In the genomic region with DNA sequence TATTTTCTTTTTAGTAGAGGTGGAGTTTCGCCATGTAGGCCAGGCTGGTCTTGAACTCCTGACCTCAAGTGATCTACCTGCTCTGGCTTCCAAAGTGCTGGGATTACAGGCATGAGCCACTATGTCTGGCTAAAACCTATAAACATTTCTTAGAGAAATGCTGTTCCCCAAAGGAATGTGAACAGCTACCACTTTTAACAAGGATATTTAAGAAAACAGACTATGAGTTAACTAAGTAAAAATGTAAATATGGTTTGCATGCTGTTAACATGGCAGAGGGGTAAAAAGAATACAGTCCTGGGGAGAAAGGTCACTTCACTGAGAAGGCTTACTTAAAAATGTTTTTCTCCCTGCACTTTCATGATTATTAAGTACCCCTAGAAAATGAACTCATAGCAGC, we compare ENCODE assay signal across 28 cellular contexts. TPM values are rescaled to one million over a fixed set of nuclear protein-coding genes. Genes with fewer than 3 reads are reported as not detected.
DNase-seq lines count a peak whose midpoint lies in the region; ATAC-seq and TF ChIP-seq lines count a peak whose summit lies in the region.
"Had no signal": no experiment of that assay in that cellular context is flagged by ENCODE, and none has a peak within 500 bp of the region (broad histone marks: within the 10 kb centered on the region; RNA-seq: fewer than 3 reads in every experiment).

No MANE protein-coding gene starts in this region.

- H3K9me3 ChIP-seq in MG63, result no peaks in the 10 kb centered on the region
- no peaks in the 10 kb centered on the region for H3K9me3 ChIP-seq in psoas muscle
- H3K9me3 ChIP-seq in CD4-positive, alpha-beta T cell (ENCODE audit: control insufficient read depth, low read length), result no peaks in the 10 kb centered on the region
- H3K9me3 ChIP-seq: body of pancreas, testis had no signal

- CTCF ChIA-PET in CD4-positive, alpha-beta T cell (lab: Charles Lee), result interaction anchor here (0.7 kb wide), 1 partner anchor 37 kb away, joined by 3 read pairs; no protein-coding TSS in a partner anchor

- no peaks in the 10 kb centered on the region for H3K9me3 Mint-ChIP-seq in CD4-positive, alpha-beta T cell
- H3K9me3 Mint-ChIP-seq: activated naive CD8-positive, alpha-beta T cell treated with anti-CD3 and anti-CD28 coated beads for 36 hours had no signal

- no peak overlapping the region for H3K27ac Mint-ChIP-seq in CD4-positive, alpha-beta T cell
- H3K27ac Mint-ChIP-seq: activated CD8-positive, alpha-beta T cell treated with anti-CD3 and anti-CD28 coated beads, Interleukin-2, amount 10 ng/mL, durations not matched to agents 7 days and 5 days; activated naive CD8-positive, alpha-beta T cell treated with anti-CD3 and anti-CD28 coated beads for 36 hours; B cell; memory B cell; T-helper 2 cell treated with Interferon-gamma antibody and Interleukin-4, amounts not matched to agents 5 μg/mL and 100 μg/mL, for 36 hours had no signal

- intact Hi-C loops in psoas muscle (cut with DNase I), result loop anchor here in 1 of 2 donors (10.0 kb wide), 1 partner anchor 603 kb away; no protein-coding TSS in a partner anchor
- intact Hi-C loops in CD4-positive, alpha-beta T cell (cut with DNase I, micrococcal nuclease), result no loop called here

- H3K4me1 ChIP-seq in psoas muscle, result no peaks in the 10 kb centered on the region
- H3K4me1 ChIP-seq: body of pancreas had no signal

- POLR2A ChIA-PET in CD4-positive, alpha-beta T cell (lab: Charles Lee), result no interaction called here

- 96 to 100% (median 97%) methylated on average over 1 of the region's 1 CpG for WGBS in psoas muscle, 3 donors

- no peak overlapping the region for H3K4me3 ChIP-seq in MG63
- H3K4me3 ChIP-seq in fibroblast of the aortic adventitia (ENCODE audit: low read depth, low read length), result no peak overlapping the region
- no peak overlapping the region for H3K4me3 ChIP-seq in psoas muscle
- H3K4me3 ChIP-seq: body of pancreas, heart right ventricle, testis had no signal

- ATAC-seq in psoas muscle, result no peak
- ATAC-seq in CD4-positive, alpha-beta T cell (ENCODE audit: poor library complexity), result no peak
- ATAC-seq: activated CD8-positive, alpha-beta T cell treated with anti-CD3 and anti-CD28 coated beads, Interleukin-2, amount 10 ng/mL, durations not matched to agents 7 days and 5 days; body of pancreas; heart right ventricle; left cardiac atrium; Panc1 had no signal

- H3K4me3 Mint-ChIP-seq in CD4-positive, alpha-beta T cell, result no peak overlapping the region
- H3K4me3 Mint-ChIP-seq: activated CD8-positive, alpha-beta T cell treated with anti-CD3 and anti-CD28 coated beads, Interleukin-2, amount 10 ng/mL, durations not matched to agents 7 days and 5 days; activated naive CD8-positive, alpha-beta T cell treated with anti-CD3 and anti-CD28 coated beads for 36 hours; B cell; memory B cell; T-helper 2 cell treated with Interferon-gamma antibody and Interleukin-4, amounts not matched to agents 5 μg/mL and 100 μg/mL, for 36 hours had no signal

- DNase-seq in ELR (ENCODE audit: low read depth) (peak; percentile 50), MG63 (peak; percentile 9), fibroblast of the aortic adventitia (ENCODE audit: low read depth) (peak; percentile 6), psoas muscle (no peak), NCI-H146 (lab: John Stamatoyannopoulos, UW) (no peak), NOMO-1 treated with dmso at 0.1 percent for 144 hours (lab: John Stamatoyannopoulos, UW; ENCODE audit: unreplicated experiment) (no peak)
- DNase-seq in CD4-positive, alpha-beta T cell, result no peak
- DNase-seq: activated CD8-positive, alpha-beta T cell treated with anti-CD3 and anti-CD28 coated beads, Interleukin-2, amount 10 ng/mL, durations not matched to agents 7 days and 5 days; activated effector memory CD4-positive, alpha-beta T cell treated with Interleukin-2 at 50 U/mL for 16 hours; activated naive CD8-positive, alpha-beta T cell treated with anti-CD3 and anti-CD28 coated beads for 36 hours; body of pancreas; DMS153; GDM1; heart right ventricle; Karpas-422; left cardiac atrium; NCI-H187; NCI-H2171; NCI-H524; NK-92 treated with Interleukin-12 subunit alpha and Interleukin-12 subunit beta, amount 100 ng/mL, for 24 hours; SHP77 treated with DMSO at 0.1 percent for 48 hours; stimulated activated naive CD4-positive, alpha-beta T cell treated with Interleukin-2 at 50 U/mL for 16 hours; testis had no signal

- H3K4me1 Mint-ChIP-seq in CD4-positive, alpha-beta T cell (ENCODE audit: low read depth), result no peaks in the 10 kb centered on the region

- H3K36me3 ChIP-seq in MG63, result no peaks in the 10 kb centered on the region
- H3K36me3 ChIP-seq in psoas muscle (ENCODE audit: insufficient read depth in 1 of 2, low read depth in 1 of 2), result no peaks in the 10 kb centered on the region
- H3K36me3 ChIP-seq: heart right ventricle had no signal

- H3K27ac ChIP-seq in psoas muscle, result no peak overlapping the region
- no peak overlapping the region for H3K27ac ChIP-seq in CD4-positive, alpha-beta T cell (ENCODE audit: low read depth, low read length)
- H3K27ac ChIP-seq: body of pancreas, heart right ventricle, HL-60, testis had no signal

- no peaks in the 10 kb centered on the region for H3K27me3 Mint-ChIP-seq in CD4-positive, alpha-beta T cell
- H3K27me3 Mint-ChIP-seq: B cell, memory B cell had no signal

- TF ChIP-seq CTCF in fibroblast of the aortic adventitia (IDR thresholded peaks at IDR 0.05; ENCODE audit: insufficient read depth, low read length) (no peak), psoas muscle (IDR thresholded peaks at IDR 0.05) (no peak)
- TF ChIP-seq CTCF in CD4-positive, alpha-beta T cell (IDR thresholded peaks at IDR 0.05), result no peak

- H3K27me3 ChIP-seq in MG63 (no peaks in the 10 kb centered on the region), psoas muscle (ENCODE audit: insufficient read depth in 3 of 3, low read length in 2 of 3) (no peaks in the 10 kb centered on the region)
- no peaks in the 10 kb centered on the region for H3K27me3 ChIP-seq in CD4-positive, alpha-beta T cell (ENCODE audit: control insufficient read depth, insufficient read depth, low read length)
- H3K27me3 ChIP-seq: body of pancreas, heart right ventricle, testis had no signal

- no peaks in the 10 kb centered on the region for H3K36me3 Mint-ChIP-seq in CD4-positive, alpha-beta T cell (ENCODE audit: low read depth)
- H3K36me3 Mint-ChIP-seq: memory B cell had no signal

RNA-seq across cellular contexts. Expression of a gene that starts 57.1 kb away (rescaled TPM):
- total RNA-seq in MG63 (2014; rRNA removed; shearing (Covaris generic); ENCODE audit: low replicate concordance), result 1.6 and 2.1 TPM in 2 replicates
- total RNA-seq in fibroblast of the aortic adventitia (ENCODE audit: low replicate concordance), result 0.49 and 1.4 TPM in 2 replicates
- 1 to 10 TPM in 1 of 4 donors, under 1 TPM in 3; 0.46 to 1.2 (median 0.80) TPM for total RNA-seq in psoas muscle
- polyA plus RNA-seq in psoas muscle, result under 1 TPM; 0.17 to 0.37 (median 0.34) TPM
- total RNA-seq in CD4-positive, alpha-beta T cell, result under 1 TPM; 0.63 to 0.89 TPM

Comparison
In these comparisons a context has a peak if more than half of its experiments do, and no peak if none do; other contexts are left out.
1. DNase-seq: peak in ELR (single experiment), MG63 (single experiment) and fibroblast of the aortic adventitia (single experiment); none in psoas muscle (0 of 2), CD4-positive, alpha-beta T cell (0 of 10), NCI-H146 (single experiment) and NOMO-1 treated with dmso at 0.1 percent for 144 hours (single experiment).